30 cellular contexts compared by ENCODE assay signal in the genomic region with DNA sequence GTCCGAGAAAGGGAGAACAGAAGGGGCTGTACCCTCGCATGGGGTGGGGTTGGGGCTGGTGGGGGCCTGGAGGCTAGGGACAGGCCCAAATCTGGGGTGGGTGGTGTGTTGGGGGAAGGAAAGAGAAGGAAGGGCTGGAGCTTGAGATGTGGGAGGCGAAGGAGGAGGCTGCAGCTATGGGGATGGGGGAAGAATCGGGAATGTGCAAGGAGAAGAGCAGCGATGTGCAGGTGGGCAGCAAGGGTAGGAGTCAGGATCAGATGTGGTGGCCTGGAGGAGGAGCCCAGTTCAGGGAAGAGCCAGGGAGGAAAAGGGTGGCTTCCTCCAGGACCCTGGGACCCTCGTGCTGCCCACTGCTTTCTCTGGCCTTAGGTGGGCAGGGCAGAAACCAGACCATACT. TPM values are rescaled to one million over a fixed set of nuclear protein-coding genes. Genes with fewer than 3 reads are reported as not detected.
"Had no signal": no experiment of that assay in that cellular context is flagged by ENCODE, and none has a peak within 500 bp of the region (broad histone marks: within the 10 kb centered on the region; RNA-seq: fewer than 3 reads in every experiment).

No MANE protein-coding gene starts in this region.

- DNase-seq: hypothalamus; immature natural killer cell; left colon; left lung; lower lobe of right lung; mammary epithelial cell; mesendoderm; naive B cell; natural killer cell; nephron progenitor cell; nucleus accumbens; right lobe of liver; stimulated activated CD4-positive, alpha-beta T cell treated with anti-CD3 and anti-CD28 coated beads, Interleukin-12 subunit alpha, Interleukin-12 subunit beta, amount 100 ng/mL, for 4 hours; stimulated activated CD4-positive, alpha-beta T cell treated with anti-CD3 and anti-CD28 coated beads, Interleukin-15, amount 100 ng/mL, for 24 hours; stimulated activated CD4-positive, alpha-beta T cell treated with anti-CD3 and anti-CD28 coated beads, Interleukin-2, amount 100 ng/mL, for 24 hours; stimulated activated CD4-positive, alpha-beta T cell treated with anti-CD3 and anti-CD28 coated beads, Interleukin-4, amount 100 ng/mL, for 1 hour; stimulated activated naive B cell treated with anti-CD40 and anti-IgM and Interleukin-4, amounts not matched to agents 10 μg/mL and 1 μg/mL and 100 μg/mL, for 72 hours; stimulated activated naive CD8-positive, alpha-beta T cell treated with anti-CD3 and anti-CD28 coated beads, Interleukin-15, Interleukin-2, amounts not matched to agents 100 U/mL and 50 U/mL, for 24 hours; stomach; testis; thyroid gland; transverse colon had no signal

- H3K27me3 ChIP-seq: left lung, right atrium auricular region, right lobe of liver, stomach, testis, thyroid gland, transverse colon, upper lobe of left lung, vagina had no signal

- H3K9me3 ChIP-seq: right atrium auricular region, right lobe of liver, testis, thyroid gland, transverse colon, upper lobe of left lung, vagina had no signal

- FAIRE-seq: islet of Langerhans, kidney had no signal

- H3K9ac ChIP-seq: parathyroid adenoma had no signal

- H3K4me3 ChIP-seq: left lung, lower lobe of right lung, right atrium auricular region, right lobe of liver, stomach, testis, thyroid gland, transverse colon, upper lobe of left lung, vagina had no signal

- H3K4me3 Mint-ChIP-seq: immature natural killer cell; mesothelial cell of epicardium; naive B cell; natural killer cell; nephron progenitor cell; stimulated activated naive B cell treated with anti-CD40 and anti-IgM and Interleukin-4, amounts not matched to agents 10 μg/mL and 1 μg/mL and 100 μg/mL, for 72 hours had no signal

- H3K27ac ChIP-seq: left lung, lower lobe of right lung, parathyroid adenoma, right atrium auricular region, right lobe of liver, stomach, testis, thyroid gland, transverse colon, upper lobe of left lung, vagina had no signal

- ATAC-seq: left colon; left lung; lower lobe of right lung; natural killer cell; right lobe of liver; stimulated activated naive B cell treated with anti-CD40 and anti-IgM and Interleukin-4, amounts not matched to agents 10 μg/mL and 1 μg/mL and 100 μg/mL, for 72 hours; stimulated activated naive CD8-positive, alpha-beta T cell treated with anti-CD3 and anti-CD28 coated beads, Interleukin-15, Interleukin-2, amounts not matched to agents 100 U/mL and 50 U/mL, for 24 hours had no signal

- H3K27me3 Mint-ChIP-seq: naive B cell; stimulated activated naive B cell treated with anti-CD40 and anti-IgM and Interleukin-4, amounts not matched to agents 10 μg/mL and 1 μg/mL and 100 μg/mL, for 72 hours had no signal

- H2AFZ ChIP-seq: parathyroid adenoma had no signal

- H3K36me3 ChIP-seq: left lung, lower lobe of right lung, right atrium auricular region, right lobe of liver, stomach, thyroid gland, transverse colon, upper lobe of left lung, vagina had no signal

- H3K79me2 ChIP-seq: parathyroid adenoma had no signal

- H3K27ac Mint-ChIP-seq: immature natural killer cell; mesothelial cell of epicardium; natural killer cell; nephron progenitor cell; stimulated activated naive B cell treated with anti-CD40 and anti-IgM and Interleukin-4, amounts not matched to agents 10 μg/mL and 1 μg/mL and 100 μg/mL, for 72 hours had no signal

- H3K4me1 Mint-ChIP-seq: immature natural killer cell; mesothelial cell of epicardium; natural killer cell; nephron progenitor cell; stimulated activated naive B cell treated with anti-CD40 and anti-IgM and Interleukin-4, amounts not matched to agents 10 μg/mL and 1 μg/mL and 100 μg/mL, for 72 hours had no signal

- H3K4me1 ChIP-seq: left lung, lower lobe of right lung, right atrium auricular region, right lobe of liver, stomach, testis, thyroid gland, transverse colon, upper lobe of left lung, vagina had no signal

RNA-seq across cellular contexts. Expression of a gene that starts 42.7 kb away (rescaled TPM):
- total RNA-seq: mesothelial cell of epicardium, osteocyte had no signal
